ENCODE assay signal across 1 cellular context in genomic region chr7:54145716-54146115, GRCh38.
TF ChIP-seq lines count a peak whose summit lies in the region.

No MANE protein-coding gene starts in this region.

TF ChIP-seq in H1, 55 proteins besides CTCF, POLR2A, EP300 and RAD21:
- TF ChIP-seq TAF1 (IDR thresholded peaks at IDR 0.05; ENCODE audit: low read depth, low read length) (no peak), YY1 (IDR thresholded peaks at IDR 0.05; ENCODE audit: low read depth, low read length) (no peak), SP2 (IDR thresholded peaks at IDR 0.05; ENCODE audit: low read length) (no peak), SIX5 (IDR thresholded peaks at IDR 0.05; ENCODE audit: low read depth, low read length) (no peak), EGR1 (IDR thresholded peaks at IDR 0.05; ENCODE audit: borderline replicate concordance, low read depth, low read length) (no peak), MAFK (IDR thresholded peaks at IDR 0.05; ENCODE audit: low read depth, low read length) (no peak)
